8 cellular contexts compared by ENCODE assay signal in the genomic region with DNA sequence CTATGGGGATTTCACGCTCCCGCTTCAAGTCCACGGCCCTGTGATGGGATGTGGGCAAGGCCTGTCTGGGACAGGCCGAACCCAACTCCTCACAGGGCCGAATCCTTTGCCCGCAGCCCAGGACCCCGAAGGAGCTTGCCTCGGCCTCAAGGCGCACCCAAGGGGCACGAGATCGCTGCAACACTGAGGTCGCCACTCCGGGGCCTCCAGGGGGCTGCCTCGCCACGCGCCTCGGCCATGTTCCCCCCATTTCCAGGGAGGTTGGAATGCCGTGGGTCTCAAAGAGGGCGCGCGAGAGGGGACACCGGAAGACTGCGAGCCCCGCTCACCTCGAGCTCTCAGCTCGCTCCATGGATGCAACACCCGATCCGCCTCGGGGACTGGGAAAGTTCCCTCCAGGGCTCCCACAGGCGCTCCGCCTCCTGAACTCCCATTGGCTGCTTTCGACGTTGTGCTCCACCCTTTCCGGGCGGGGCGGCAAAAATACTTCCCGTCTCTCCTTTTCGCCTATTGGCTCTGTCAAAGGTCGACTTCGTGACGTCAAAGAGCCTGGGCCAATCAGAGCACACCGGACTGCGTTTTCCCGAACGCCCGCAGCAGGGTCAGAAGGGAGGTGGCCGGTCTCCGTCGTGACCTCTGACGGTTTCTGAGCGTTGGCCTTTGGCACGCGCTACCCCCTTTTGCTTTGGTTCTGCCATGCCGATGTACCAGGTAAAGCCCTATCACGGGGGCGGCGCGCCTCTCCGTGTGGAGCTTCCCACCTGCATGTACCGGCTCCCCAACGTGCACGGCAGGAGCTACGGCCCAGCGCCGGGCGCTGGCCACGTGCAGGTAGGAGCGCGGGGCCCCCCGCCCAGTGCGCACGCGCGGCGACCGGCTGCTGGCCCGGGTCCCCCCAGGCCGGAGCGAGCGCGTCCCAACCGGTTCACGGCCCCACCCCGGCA. TPM values are rescaled to one million over a fixed set of nuclear protein-coding genes. Genes with fewer than 3 reads are reported as not detected.
A peak's percentile ranks its signal among the peaks of the same experiment; 100 is the strongest.
DNase-seq lines count a peak whose midpoint lies in the region; ATAC-seq and TF ChIP-seq lines count a peak whose summit lies in the region.

A gene (plus strand): TSS at position 605 of the 944 bp plus-strand sequence. CDS start 92 bp downstream, at position 697.
A gene with protein sequence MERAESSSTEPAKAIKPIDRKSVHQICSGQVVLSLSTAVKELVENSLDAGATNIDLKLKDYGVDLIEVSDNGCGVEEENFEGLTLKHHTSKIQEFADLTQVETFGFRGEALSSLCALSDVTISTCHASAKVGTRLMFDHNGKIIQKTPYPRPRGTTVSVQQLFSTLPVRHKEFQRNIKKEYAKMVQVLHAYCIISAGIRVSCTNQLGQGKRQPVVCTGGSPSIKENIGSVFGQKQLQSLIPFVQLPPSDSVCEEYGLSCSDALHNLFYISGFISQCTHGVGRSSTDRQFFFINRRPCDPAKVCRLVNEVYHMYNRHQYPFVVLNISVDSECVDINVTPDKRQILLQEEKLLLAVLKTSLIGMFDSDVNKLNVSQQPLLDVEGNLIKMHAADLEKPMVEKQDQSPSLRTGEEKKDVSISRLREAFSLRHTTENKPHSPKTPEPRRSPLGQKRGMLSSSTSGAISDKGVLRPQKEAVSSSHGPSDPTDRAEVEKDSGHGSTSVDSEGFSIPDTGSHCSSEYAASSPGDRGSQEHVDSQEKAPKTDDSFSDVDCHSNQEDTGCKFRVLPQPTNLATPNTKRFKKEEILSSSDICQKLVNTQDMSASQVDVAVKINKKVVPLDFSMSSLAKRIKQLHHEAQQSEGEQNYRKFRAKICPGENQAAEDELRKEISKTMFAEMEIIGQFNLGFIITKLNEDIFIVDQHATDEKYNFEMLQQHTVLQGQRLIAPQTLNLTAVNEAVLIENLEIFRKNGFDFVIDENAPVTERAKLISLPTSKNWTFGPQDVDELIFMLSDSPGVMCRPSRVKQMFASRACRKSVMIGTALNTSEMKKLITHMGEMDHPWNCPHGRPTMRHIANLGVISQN (minus strand): TSS at position 382 of the 944 bp plus-strand sequence. CDS start 30 bp downstream, at position 352.

- no peaks in the 10 kb centered on the region for H3K27me3 ChIP-seq in parathyroid adenoma (ENCODE audit: control insufficient read depth, insufficient read depth, low read length)
- H3K27me3 ChIP-seq in tibial nerve = no peaks in the 10 kb centered on the region

- H3K4me3 ChIP-seq in parathyroid adenoma (ENCODE audit: low read depth, low read length) (peak within 1 kb of the TSS; percentile 94), tibial nerve (peak within 1 kb of the TSS; percentile 70 to 86 (median 76))

- DNase-seq in NCI-H1417 treated with DMSO at 0.1 percent for 48 hours (lab: John Stamatoyannopoulos, UW) (peak; percentile 96), SW480 (ENCODE audit: low spot score) (peak; percentile 100), Right ventricle myocardium superior (peak; percentile 98), tibial nerve (ENCODE audit: low spot score in 2 of 2) (peak; percentile 98 to 99)
- peak; percentile 97 for DNase-seq in activated naive CD8-positive, alpha-beta T cell treated with anti-CD3 and anti-CD28 coated beads, Interleukin-2, amount 50 U/mL, for 24 hours

- TF ChIP-seq CTCF in GM12874 (IDR thresholded peaks at IDR 0.05; ENCODE audit: insufficient read depth, low read depth, low read length) (peak; percentile 35), parathyroid adenoma (IDR thresholded peaks at IDR 0.05) (peak; percentile 38), tibial nerve (IDR thresholded peaks at IDR 0.05) (peak in 1 of 5 experiments; percentile 16)

- ATAC-seq in HG02763 (IDR thresholded peaks at IDR 0.05; ENCODE audit: unreplicated experiment) = peak; percentile 96
- ATAC-seq in activated naive CD8-positive, alpha-beta T cell treated with anti-CD3 and anti-CD28 coated beads, Interleukin-2, amount 50 U/mL, for 24 hours = peak; percentile 95
- ATAC-seq in Right ventricle myocardium superior (ENCODE audit: poor library complexity) = peak; percentile 98

- peaks cover 29% of the 10 kb centered on the region for H3K36me3 Mint-ChIP-seq in activated naive CD8-positive, alpha-beta T cell treated with anti-CD3 and anti-CD28 coated beads, Interleukin-2, amount 50 U/mL, for 24 hours (ENCODE audit: low read depth)

- no peaks in the 10 kb centered on the region for H3K27me3 Mint-ChIP-seq in activated naive CD8-positive, alpha-beta T cell treated with anti-CD3 and anti-CD28 coated beads, Interleukin-2, amount 50 U/mL, for 24 hours

- H3K4me1 ChIP-seq in parathyroid adenoma (no peaks in the 10 kb centered on the region), tibial nerve (peaks cover 0 to 24% (median 10%) of the 10 kb centered on the region in 4 donors)

- WGBS in tibial nerve, 2 donors = 0 to 1% methylated on average over 60 to 68 of the region's 84 CpGs

- H3K27ac ChIP-seq in parathyroid adenoma (peak within 1 kb of the TSS; percentile 81), tibial nerve (peak within 1 kb of the TSS; percentile 72 to 93 (median 89))

- peak within 1 kb of the TSS; percentile 31 for H3K9ac ChIP-seq in parathyroid adenoma

- H3K4me3 Mint-ChIP-seq in activated naive CD8-positive, alpha-beta T cell treated with anti-CD3 and anti-CD28 coated beads, Interleukin-2, amount 50 U/mL, for 24 hours = peak within 1 kb of the TSS; percentile 87

- peak; percentile 32 to 83 for TF ChIP-seq EP300 in tibial nerve (IDR thresholded peaks at IDR 0.05)

- peak within 1 kb of the TSS; percentile 94 for H3K27ac Mint-ChIP-seq in activated naive CD8-positive, alpha-beta T cell treated with anti-CD3 and anti-CD28 coated beads, Interleukin-2, amount 50 U/mL, for 24 hours

- peaks cover 42% of the 10 kb centered on the region for H3K4me1 Mint-ChIP-seq in activated naive CD8-positive, alpha-beta T cell treated with anti-CD3 and anti-CD28 coated beads, Interleukin-2, amount 50 U/mL, for 24 hours

- TF ChIP-seq POLR2A in tibial nerve (IDR thresholded peaks at IDR 0.05) = peak; percentile 18 to 70

- no peaks in the 10 kb centered on the region for H3K36me3 ChIP-seq in parathyroid adenoma (ENCODE audit: control insufficient read depth, insufficient read depth, low read length)
- peaks cover 0 to 11% (median 0%) of the 10 kb centered on the region in 3 donors for H3K36me3 ChIP-seq in tibial nerve

- peaks cover 3% of the 10 kb centered on the region for H3K79me2 ChIP-seq in parathyroid adenoma

- H2AFZ ChIP-seq in parathyroid adenoma = peak within 1 kb of the TSS; percentile 90

- no peaks in the 10 kb centered on the region for H3K9me3 ChIP-seq in parathyroid adenoma (ENCODE audit: control insufficient read depth, low read length)
- no peaks in the 10 kb centered on the region for H3K9me3 ChIP-seq in tibial nerve

- intact Hi-C loops in Right ventricle myocardium superior (cut with DNase I) = no loop called here

- no peaks in the 10 kb centered on the region for H3K9me3 Mint-ChIP-seq in activated naive CD8-positive, alpha-beta T cell treated with anti-CD3 and anti-CD28 coated beads, Interleukin-2, amount 50 U/mL, for 24 hours

- H3K4me2 ChIP-seq in parathyroid adenoma (ENCODE audit: low read length) = peak within 1 kb of the TSS; percentile 97

RNA-seq across cellular contexts. Expression of the first gene that starts in this region (rescaled TPM):
- 56.3 TPM for total RNA-seq in Right ventricle myocardium superior
- 10 to 100 TPM; 28.7 to 36.9 (median 34.7) TPM for total RNA-seq in tibial nerve

RNA-seq across cellular contexts. Expression of the second gene that starts in this region (rescaled TPM):
- total RNA-seq in Right ventricle myocardium superior (5.2 TPM), tibial nerve (10 to 100 TPM; 11.5 to 22.7 (median 12.8) TPM)

Comparison
In these comparisons a context has a peak if more than half of its experiments do, and no peak if none do; other contexts are left out.
1. Peak in every context shown above with its lines: DNase-seq, ATAC-seq, H3K4me3 ChIP-seq and H3K27ac ChIP-seq.